Comparison of ENCODE assay signal across 10 cellular contexts in genomic region chr6:167795874-167796667, GRCh38. TPM values are rescaled to one million over a fixed set of nuclear protein-coding genes. Genes with fewer than 3 reads are reported as not detected.
DNase-seq lines count a peak whose midpoint lies in the region; ATAC-seq, FAIRE-seq and TF ChIP-seq lines count a peak whose summit lies in the region.
"Had no signal": no experiment of that assay in that cellular context is flagged by ENCODE, and none has a peak within 500 bp of the region (broad histone marks: within the 10 kb centered on the region; RNA-seq: fewer than 3 reads in every experiment).

No MANE protein-coding gene starts in this region.

- H3K36me3 Mint-ChIP-seq in activated naive CD4-positive, alpha-beta T cell treated with anti-CD3 and anti-CD28 coated beads, Interleukin-2, amount 10 ng/mL, durations not matched to agents 7 days and 5 days, result no peaks in the 10 kb centered on the region
- H3K36me3 Mint-ChIP-seq: CD14-positive monocyte had no signal

- 75% methylated on average over 31 of the region's 37 CpGs; no CpG with 5 or more reads in 1 of the 2 experiments for WGBS in H1 (ENCODE audit: extremely low coverage in 1 of 2, insufficient coverage in 1 of 2, insufficient read length in 1 of 2, insufficient replicate concordance in 2 of 2, low coverage in 1 of 2, low lambda C conversion rate in 2 of 2, missing lambda C conversion rate in 1 of 2), 2 experiments
- WGBS in upper lobe of left lung, 2 donors, result 28 to 40% methylated on average over 31 to 35 of the region's 37 CpGs

- no peaks in the 10 kb centered on the region for H3K79me1 ChIP-seq in H1 (ENCODE audit: low read depth, low read length)

- H3K79me2 ChIP-seq in H1 (ENCODE audit: control insufficient read depth in 1 of 2, insufficient read depth in 2 of 2, low read length in 2 of 2), result no peaks in the 10 kb centered on the region

- H3K27me3 ChIP-seq in H1 (replicated peaks in 1 of 4; ENCODE audit: control insufficient read depth in 3 of 4, extremely low read depth in 1 of 4, insufficient read depth in 3 of 4, low read length in 3 of 4) (no peaks in the 10 kb centered on the region; a peak in 2 of 7 replicates), upper lobe of left lung (peaks cover 0 to 6% (median 0%) of the 10 kb centered on the region in 4 donors)

- CTCF ChIA-PET in activated naive CD4-positive, alpha-beta T cell treated with anti-CD3 and anti-CD28 coated beads, Interleukin-2, amount 10 ng/mL, durations not matched to agents 7 days and 5 days (lab: Charles Lee), result no interaction called here
- CTCF ChIA-PET in H1 (lab: Charles Lee; ENCODE audit: partially characterized antibody), result interaction anchor here (0.7 to 1.4 kb wide), 6 partner anchors 19 to 145 kb away, joined by 3 to 4 read pairs (median 3); no protein-coding TSS in a partner anchor

- H3K9me3 Mint-ChIP-seq in activated naive CD4-positive, alpha-beta T cell treated with anti-CD3 and anti-CD28 coated beads, Interleukin-2, amount 10 ng/mL, durations not matched to agents 7 days and 5 days, result no peaks in the 10 kb centered on the region

- H4K8ac ChIP-seq in H1 (ENCODE audit: extremely low read depth, insufficient read depth, low read length), result peak overlapping the region; percentile 51; the same call in 1 of the 2 replicates

- H4K20me1 ChIP-seq in H1 (replicated peaks in 1 of 2; ENCODE audit: control insufficient read depth in 1 of 2, insufficient read depth in 2 of 2, low read length in 2 of 2), result no peaks in the 10 kb centered on the region

- no peaks in the 10 kb centered on the region for H3K23me2 ChIP-seq in H1 (ENCODE audit: low read depth, low read length)

- 0 out of 2 replicates have a peak overlapping the region, but pooled peaks have one; percentile 68 for H2BK12ac ChIP-seq in H1 (ENCODE audit: low read depth, low read length)

- H3K23ac ChIP-seq in H1 (ENCODE audit: insufficient read length), result no peak overlapping the region

- H3K4ac ChIP-seq in H1 (replicated peaks; ENCODE audit: insufficient read length, low read depth, low read length), result no peak overlapping the region

- TF ChIP-seq EP300 in H1 (IDR thresholded peaks at IDR 0.05; ENCODE audit: borderline replicate concordance in 1 of 2, low read depth in 2 of 2, low read length in 2 of 2) (no peak), upper lobe of left lung (IDR thresholded peaks at IDR 0.05) (no peak)

- H4K5ac ChIP-seq in H1 (ENCODE audit: insufficient read length, low read depth, low read length), result no peak overlapping the region

- no peak overlapping the region for H3K18ac ChIP-seq in H1 (ENCODE audit: extremely low read depth, low read length)

- H3K56ac ChIP-seq in H1 (replicated peaks; ENCODE audit: insufficient read length, low read depth, low read length), result no peak overlapping the region

- no peak overlapping the region for H2BK5ac ChIP-seq in H1 (ENCODE audit: low read depth, low read length)

- H2BK120ac ChIP-seq in H1 (replicated peaks; ENCODE audit: low read depth, low read length), result no peak overlapping the region

- H3K4me1 Mint-ChIP-seq in activated naive CD4-positive, alpha-beta T cell treated with anti-CD3 and anti-CD28 coated beads, Interleukin-2, amount 10 ng/mL, durations not matched to agents 7 days and 5 days, result peaks cover 10% of the 10 kb centered on the region

- no peaks in the 10 kb centered on the region for H3K9me3 ChIP-seq in H1 (ENCODE audit: insufficient read depth in 2 of 2, low read depth in 1 of 2, low read length in 1 of 2)
- no peaks in the 10 kb centered on the region for H3K9me3 ChIP-seq in upper lobe of left lung

- H3K4me1 ChIP-seq in H1 (replicated peaks in 1 of 4; ENCODE audit: control insufficient read depth in 3 of 4, insufficient read depth in 4 of 4, low read length in 3 of 4), result peaks cover 0 to 13% (median 6%) of the 10 kb centered on the region in 4 experiments; a peak in 4 of 7 replicates
- H3K4me1 ChIP-seq in upper lobe of left lung, result peaks cover 0 to 20% (median 16%) of the 10 kb centered on the region in 4 donors

- H3K14ac ChIP-seq in H1 (ENCODE audit: insufficient read length), result no peak overlapping the region

- H2AK5ac ChIP-seq in H1 (ENCODE audit: low read depth, low read length), result peak overlapping the region; percentile 53; the same call in 1 of the 2 replicates

- H2BK20ac ChIP-seq in H1 (ENCODE audit: low read length), result no peak overlapping the region

- no peak overlapping the region for H3K27ac Mint-ChIP-seq in activated naive CD4-positive, alpha-beta T cell treated with anti-CD3 and anti-CD28 coated beads, Interleukin-2, amount 10 ng/mL, durations not matched to agents 7 days and 5 days

- FAIRE-seq in H1 (lab: Jason Lieb, UNC), result no peak

- TF ChIP-seq POLR2A in H1 (IDR thresholded peaks at IDR 0.05; ENCODE audit: control extremely low read depth in 1 of 2, low read depth in 2 of 2, low read length in 2 of 2) (no peak), upper lobe of left lung (IDR thresholded peaks at IDR 0.05) (no peak)

- H2AFZ ChIP-seq in H1 (ENCODE audit: low read length), result peak overlapping the region; percentile 86; the same call in 1 of the 2 replicates

- H4K91ac ChIP-seq in H1 (replicated peaks; ENCODE audit: insufficient read length, low read length), result peak overlapping the region; percentile 28

- peak overlapping the region; percentile 44 for H3K4me3 Mint-ChIP-seq in activated naive CD4-positive, alpha-beta T cell treated with anti-CD3 and anti-CD28 coated beads, Interleukin-2, amount 10 ng/mL, durations not matched to agents 7 days and 5 days

- DNase-seq in activated naive CD4-positive, alpha-beta T cell treated with anti-CD3 and anti-CD28 coated beads, Interleukin-2, amount 10 ng/mL, durations not matched to agents 7 days and 5 days, result no peak
- no peak for DNase-seq in activated naive CD4-positive, alpha-beta T cell treated with Interleukin-2 at 50 U/mL for 16 hours
- DNase-seq in H1 (ENCODE audit: low read depth in 1 of 2, low spot score in 2 of 2), result peak in 1 of 2 experiments; percentile 60
- DNase-seq in mucosa of gallbladder (ENCODE audit: low spot score), result peak; percentile 81
- peak; percentile 51 to 82 for DNase-seq in upper lobe of left lung
- no peak for DNase-seq in NCI-H187 treated with DMSO at 0.1 percent for 48 hours (lab: John Stamatoyannopoulos, UW)
- DNase-seq: activated CD4-positive, CD25-positive, alpha-beta regulatory T cell had no signal

- no peak overlapping the region for H3K9ac ChIP-seq in H1 (replicated peaks in 1 of 4; ENCODE audit: extremely low read depth in 1 of 4, low read depth in 3 of 4, low read length in 3 of 4)

- H3K4me3 ChIP-seq in H1 (ENCODE audit: extremely low read depth in 1 of 4, insufficient read depth in 2 of 4, low read depth in 3 of 4, low read length in 4 of 4) (no peak overlapping the region), upper lobe of left lung (peak overlapping the region in 3 of 4 donors; percentile 38 to 52 (median 45))

- no peak overlapping the region for H3K27ac ChIP-seq in H1 (ENCODE audit: low read depth, low read length)
- no peak overlapping the region for H3K27ac ChIP-seq in upper lobe of left lung

- POLR2A ChIA-PET in H1 (lab: Charles Lee; ENCODE audit: partially characterized antibody), result interaction anchor here (1.8 kb wide), 1 partner anchor 23 kb away, joined by 7 read pairs; no protein-coding TSS in a partner anchor

- H3K4me2 ChIP-seq in H1 (ENCODE audit: insufficient read depth in 1 of 2, low read depth in 2 of 2, low read length in 2 of 2), result peak overlapping the region in 1 of 2 experiments; percentile 33; a peak in 1 of 4 replicates

- H3K36me3 ChIP-seq in H1 (ENCODE audit: control insufficient read depth in 2 of 4, insufficient read depth in 4 of 4, low read length in 3 of 4), result no peaks in the 10 kb centered on the region
- no peaks in the 10 kb centered on the region for H3K36me3 ChIP-seq in upper lobe of left lung

- TF ChIP-seq CTCF in H1 (IDR thresholded peaks at IDR 0.05; ENCODE audit: control extremely low read depth in 1 of 3, insufficient read depth in 1 of 3, low read depth in 1 of 3, low read length in 3 of 3), result peak in 1 of 3 experiments; percentile 1; a peak in 1 of 4 replicates
- peak in 3 of 6 experiments; percentile 8 to 43 (median 30) for TF ChIP-seq CTCF in upper lobe of left lung (IDR thresholded peaks at IDR 0.05)

- peak; percentile 21 to 48 for ATAC-seq in upper lobe of left lung (ENCODE audit: low FRiP score in 2 of 2)
- no peak for ATAC-seq in HG03108 (IDR thresholded peaks at IDR 0.05; ENCODE audit: unreplicated experiment)
- no peak for ATAC-seq in GM18520 (IDR thresholded peaks at IDR 0.05; ENCODE audit: unreplicated experiment)

- H3K27me3 Mint-ChIP-seq in activated naive CD4-positive, alpha-beta T cell treated with anti-CD3 and anti-CD28 coated beads, Interleukin-2, amount 10 ng/mL, durations not matched to agents 7 days and 5 days, result peaks cover 78% of the 10 kb centered on the region

- H2BK15ac ChIP-seq in H1 (ENCODE audit: low read length), result peak overlapping the region; percentile 88; the same call in 1 of the 2 replicates

- peak in 1 of 2 experiments; percentile 27; a peak in 1 of 4 replicates for TF ChIP-seq RAD21 in H1 (IDR thresholded peaks at IDR 0.05 in 1 of 2, conservative IDR thresholded peaks at IDR 0.05 in 1 of 2; ENCODE audit: low read depth in 2 of 2, low read length in 2 of 2)

TF ChIP-seq in H1, 55 proteins besides CTCF, POLR2A, EP300 and RAD21 (continues in another document):
- TF ChIP-seq SIX5 (IDR thresholded peaks at IDR 0.05; ENCODE audit: low read depth, low read length) (no peak), KDM5A (IDR thresholded peaks at IDR 0.05; ENCODE audit: low read length) (no peak), ZNF274 (IDR thresholded peaks at IDR 0.05; ENCODE audit: borderline replicate concordance, extremely low read depth, low read length) (no peak), KDM1A (IDR thresholded peaks at IDR 0.05; ENCODE audit: borderline replicate concordance, low read length) (no peak), TAF1 (IDR thresholded peaks at IDR 0.05; ENCODE audit: low read depth, low read length) (no peak), JUN (IDR thresholded peaks at IDR 0.05; ENCODE audit: low read depth, low read length) (no peak), BRCA1 (IDR thresholded peaks at IDR 0.05; ENCODE audit: low read depth, low read length) (no peak), RXRA (IDR thresholded peaks at IDR 0.05; ENCODE audit: insufficient read depth, low read depth, low read length) (no peak), POLR2AphosphoS5 (IDR thresholded peaks at IDR 0.05; ENCODE audit: low read depth, low read length) (no peak), BACH1 (IDR thresholded peaks at IDR 0.05; ENCODE audit: low read length) (no peak)

RNA-seq across cellular contexts. Expression of gene AFDN, which starts 30.6 kb away (rescaled TPM):
- total RNA-seq in H1 (2021; fragmentation: NEBNext Ultra II Directional; extraction: Animal tissue kit (Norgen Biotek cat#: 25700)), result 192 and 196 TPM in 2 replicates
- polyA plus RNA-seq in H1 (2011; rRNA removed), result 53.4 and 58.7 TPM in 2 replicates
- 95.2 TPM for polyA plus RNA-seq in H1 (2011; cell fraction: cytosol; rRNA removed)
- 239 TPM for polyA plus RNA-seq in H1 (2011; cell fraction: nucleus; rRNA removed)
- polyA plus RNA-seq in H1 (2012, experiment 1 of 2), result 116 to 142 TPM (median 133 TPM) in 4 replicates
- 6.9 TPM for polyA plus RNA-seq in H1 (2012, experiment 2 of 2)
- 132 TPM for polyA plus RNA-seq in H1 (2013, experiment 1 of 2)
- polyA plus RNA-seq in H1 (2013, experiment 2 of 2), result 117 TPM
- polyA minus RNA-seq in H1 (2011; rRNA and poly(A)+ RNA removed), result 177 and 199 TPM in 2 replicates
- 154 TPM for polyA minus RNA-seq in H1 (2011; cell fraction: cytosol; rRNA and poly(A)+ RNA removed)
- polyA minus RNA-seq in H1 (2011; cell fraction: nucleus; rRNA and poly(A)+ RNA removed), result 329 TPM
- total RNA-seq in mucosa of gallbladder, result 226 TPM
- total RNA-seq in upper lobe of left lung, result 100 to 1,000 TPM; 149 to 517 (median 265) TPM

Comparison
In these comparisons a context has a peak if more than half of its experiments do, and no peak if none do; other contexts are left out.
1. DNase-seq: peak in mucosa of gallbladder (single experiment) and upper lobe of left lung (2 of 2); none in activated naive CD4-positive, alpha-beta T cell treated with anti-CD3 and anti-CD28 coated beads, Interleukin-2, amount 10 ng/mL, durations not matched to agents 7 days and 5 days (single experiment), activated naive CD4-positive, alpha-beta T cell treated with Interleukin-2 at 50 U/mL for 16 hours (single experiment) and NCI-H187 treated with DMSO at 0.1 percent for 48 hours (single experiment).
2. H3K4me3 ChIP-seq: peak in upper lobe of left lung (3 of 4); none in H1 (0 of 4).
3. ATAC-seq: peak in upper lobe of left lung (2 of 2); none in HG03108 (single experiment) and GM18520 (single experiment).